In the genomic region with DNA sequence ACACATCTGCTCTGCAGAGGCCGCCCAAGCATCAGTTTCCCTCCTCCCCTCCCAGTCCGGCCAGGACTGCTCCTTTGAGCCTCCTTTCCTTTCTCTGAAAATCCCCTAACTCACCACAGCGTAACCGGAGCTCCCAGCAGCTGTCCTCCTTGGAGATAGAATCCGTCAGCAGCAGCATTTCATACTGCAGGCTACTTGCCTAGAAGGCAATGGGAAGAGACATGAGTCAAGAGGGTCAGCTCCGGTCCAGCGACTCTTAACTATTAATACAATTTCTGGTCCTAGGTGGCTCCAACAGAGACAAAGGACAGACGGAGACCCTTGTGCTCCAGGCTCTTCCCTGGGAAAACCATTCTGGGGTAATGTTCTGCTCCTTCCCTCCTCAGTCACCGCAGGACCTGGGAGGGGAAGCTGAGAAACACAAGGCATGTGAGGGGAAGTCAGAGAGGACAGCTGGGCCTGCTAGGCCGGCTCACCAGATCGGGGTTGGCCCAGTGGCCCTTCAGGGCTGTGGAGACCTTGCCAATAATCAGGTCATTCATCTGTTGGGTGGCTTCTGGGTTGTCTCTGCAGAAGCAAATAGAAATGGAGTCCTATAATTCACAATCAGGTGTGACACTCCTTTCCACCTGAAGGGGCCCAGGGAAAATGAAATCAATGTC, we compare ENCODE assay signal across 19 cellular contexts.
DNase-seq lines count a peak whose midpoint lies in the region; ATAC-seq, FAIRE-seq and TF ChIP-seq lines count a peak whose summit lies in the region.
"Had no signal": no experiment of that assay in that cellular context is flagged by ENCODE, and none has a peak within 500 bp of the region (broad histone marks: within the 10 kb centered on the region; RNA-seq: fewer than 3 reads in every experiment).

No MANE protein-coding gene starts in this region.

- no peak overlapping the region for H3K4me3 ChIP-seq in kidney (ENCODE audit: low read length in 2 of 2)
- no peak overlapping the region for H3K4me3 ChIP-seq in testis
- H3K4me3 ChIP-seq: BLaER1, GM12878, MG63 had no signal

- no peaks in the 10 kb centered on the region for H3K27me3 ChIP-seq in testis
- H3K27me3 ChIP-seq: BLaER1, MG63 had no signal

- intact Hi-C loops in kidney (cut with DNase I): no loop called here
- intact Hi-C loops in testis (cut with DNase I; ENCODE audit: low total_unique reads): no loop called here
- intact Hi-C loops in natural killer cell (cut with micrococcal nuclease): no loop called here

- no peak overlapping the region for H3K4me3 Mint-ChIP-seq in nephron
- no peak overlapping the region for H3K4me3 Mint-ChIP-seq in natural killer cell
- H3K4me3 Mint-ChIP-seq: CD8-positive, alpha-beta memory T cell had no signal

- H3K9me3 ChIP-seq in kidney (ENCODE audit: control insufficient read depth in 1 of 2, low read length in 2 of 2): no peaks in the 10 kb centered on the region
- no peaks in the 10 kb centered on the region for H3K9me3 ChIP-seq in testis
- H3K9me3 ChIP-seq: BLaER1, MG63 had no signal

- H3K9ac ChIP-seq in kidney (ENCODE audit: low read length in 2 of 2): no peak overlapping the region
- H3K9ac ChIP-seq: BLaER1 had no signal

- peaks cover 83% of the 10 kb centered on the region for H3K36me3 Mint-ChIP-seq in nephron (ENCODE audit: low read depth)
- peaks cover 24% of the 10 kb centered on the region for H3K36me3 Mint-ChIP-seq in natural killer cell

- H3K27ac Mint-ChIP-seq in nephron (peak overlapping the region; percentile 62 to 84 (median 83)), natural killer cell (no peak overlapping the region)

- ATAC-seq in natural killer cell: no peak
- ATAC-seq: GM12878, Right ventricle myocardium inferior had no signal

- no peak for FAIRE-seq in kidney (lab: Jason Lieb, UNC)
- FAIRE-seq: GM12878 had no signal

- H3K36me3 ChIP-seq in kidney (ENCODE audit: control insufficient read depth in 1 of 2, insufficient read depth in 2 of 2, low read length in 2 of 2): peaks cover 72 to 92% of the 10 kb centered on the region in 2 donors
- H3K36me3 ChIP-seq in testis (ENCODE audit: low read depth, missing control alignments): no peaks in the 10 kb centered on the region

- DNase-seq in activated CD8-positive, alpha-beta memory T cell treated with anti-CD3 and anti-CD28 coated beads, Interleukin-2, amount 50 U/mL, for 48 hours: peak; percentile 47
- no peak for DNase-seq in activated CD8-positive, alpha-beta memory T cell treated with anti-CD3 and anti-CD28 coated beads, Interleukin-2, amount 50 U/mL, for 4 hours
- no peak for DNase-seq in kidney
- DNase-seq in testis: peak; percentile 10
- no peak for DNase-seq in natural killer cell
- DNase-seq in pons (ENCODE audit: low spot score): no peak
- DNase-seq in RPMI8226: no peak
- DNase-seq: CD8-positive, alpha-beta memory T cell; GDM1; H7; MG63; NCI-H1092; NCI-H146; NCI-H510A treated with DMSO at 0.1 percent for 48 hours had no signal

- H3K4me1 ChIP-seq in kidney (ENCODE audit: control insufficient read depth in 1 of 2, insufficient read depth in 1 of 2, low read depth in 1 of 2, low read length in 2 of 2) (no peaks in the 10 kb centered on the region), testis (no peaks in the 10 kb centered on the region)
- H3K4me1 ChIP-seq: BLaER1 had no signal

- TF ChIP-seq CTCF in kidney (IDR thresholded peaks at IDR 0.05; ENCODE audit: borderline replicate concordance, extremely low read depth, insufficient read depth): peak; percentile 9
- no peak for TF ChIP-seq CTCF in nephron (IDR thresholded peaks at IDR 0.05; ENCODE audit: unreplicated experiment in 3 of 3)
- no peak for TF ChIP-seq CTCF in testis (IDR thresholded peaks at IDR 0.05)
- no peak for TF ChIP-seq CTCF in natural killer cell (IDR thresholded peaks at IDR 0.05)

- H3K9me3 Mint-ChIP-seq in nephron: no peaks in the 10 kb centered on the region
- no peaks in the 10 kb centered on the region for H3K9me3 Mint-ChIP-seq in natural killer cell
- H3K9me3 Mint-ChIP-seq: CD8-positive, alpha-beta memory T cell had no signal

- H3K27me3 Mint-ChIP-seq in nephron (ENCODE audit: low read depth): no peaks in the 10 kb centered on the region
- no peaks in the 10 kb centered on the region for H3K27me3 Mint-ChIP-seq in natural killer cell (ENCODE audit: low read depth in 2 of 2)

- 83 to 94% methylated on average over 11 of the region's 11 CpGs for WGBS in testis, 2 donors

- no peak for TF ChIP-seq POLR2A in testis (IDR thresholded peaks at IDR 0.05)

- peak overlapping the region in 1 of 2 donors; percentile 48 for H3K27ac ChIP-seq in kidney (ENCODE audit: low read depth in 2 of 2, low read length in 2 of 2)
- no peak overlapping the region for H3K27ac ChIP-seq in testis
- H3K27ac ChIP-seq: 22Rv1, BLaER1 had no signal

- H3K4me1 Mint-ChIP-seq in nephron (peaks cover 15% of the 10 kb centered on the region), natural killer cell (no peaks in the 10 kb centered on the region)
- H3K4me1 Mint-ChIP-seq: CD8-positive, alpha-beta memory T cell had no signal

Comparison
In these comparisons a context has a peak if more than half of its experiments do, and no peak if none do; other contexts are left out.
1. DNase-seq: peak in activated CD8-positive, alpha-beta memory T cell treated with anti-CD3 and anti-CD28 coated beads, Interleukin-2, amount 50 U/mL, for 48 hours (single experiment) and testis (single experiment); none in activated CD8-positive, alpha-beta memory T cell treated with anti-CD3 and anti-CD28 coated beads, Interleukin-2, amount 50 U/mL, for 4 hours (single experiment), kidney (single experiment), natural killer cell (single experiment), pons (single experiment) and RPMI8226 (single experiment).
2. H3K27ac Mint-ChIP-seq: peak in nephron (3 of 3); none in natural killer cell (0 of 2).